In genomic region chr9:136410500-136411287, GRCh38 we compare ENCODE assay signal across 1 cellular context.
A peak's percentile ranks its signal among the peaks of the same experiment; 100 is the strongest.
TF ChIP-seq lines count a peak whose summit lies in the region.

ENTR1 (minus strand) TSS chr9:136410614; CDS start chr9:136410397, 217 bp downstream.
PMPCA (plus strand) TSS chr9:136410658; CDS start chr9:136410669, 11 bp downstream.

TF ChIP-seq in HEK293, 187 proteins besides CTCF, POLR2A, EP300 and RAD21 (continued from another document):
- TF ChIP-seq INSM2 (tag by site-specific recombination; IDR thresholded peaks at IDR 0.05) (peak; percentile 53; the same call in 1 of the 2 replicates), ZNF391 (tag by site-specific recombination; IDR thresholded peaks at IDR 0.05; ENCODE audit: borderline replicate concordance, low read depth) (0 out of 2 replicates have a peak, but pooled peaks have one; percentile 27), ZNF211 (tag by site-specific recombination; IDR thresholded peaks at IDR 0.05; ENCODE audit: low read depth) (no peak), ZNF76 (tag by site-specific recombination; IDR thresholded peaks at IDR 0.05; ENCODE audit: borderline replicate concordance, low read depth) (peak; percentile 82; the same call in 1 of the 2 replicates), KLF7 (tag by site-specific recombination; IDR thresholded peaks at IDR 0.05; ENCODE audit: borderline replicate concordance) (peak; percentile 80; the same call in 1 of the 2 replicates), ZNF2 (tag by site-specific recombination; IDR thresholded peaks at IDR 0.05) (0 out of 2 replicates have a peak, but pooled peaks have one; percentile 31), ZNF610 (tag by site-specific recombination; IDR thresholded peaks at IDR 0.05; ENCODE audit: borderline replicate concordance) (peak; percentile 60; the same call in 1 of the 2 replicates), REST (tag by site-specific recombination; IDR thresholded peaks at IDR 0.05) (0 out of 2 replicates have a peak, but pooled peaks have one; percentile 26), ZNF660 (tag by site-specific recombination; IDR thresholded peaks at IDR 0.05) (0 out of 2 replicates have a peak, but pooled peaks have one; percentile 14), ZNF639 (tag by site-specific recombination; IDR thresholded peaks at IDR 0.05) (peak; percentile 61), KLF9 (tag by site-specific recombination; IDR thresholded peaks at IDR 0.05; ENCODE audit: low read depth) (peak; percentile 72; the same call in 1 of the 2 replicates), ZBTB21 (tag by site-specific recombination; IDR thresholded peaks at IDR 0.05) (0 out of 2 replicates have a peak, but pooled peaks have one; percentile 32), ZNF175 (tag by site-specific recombination; IDR thresholded peaks at IDR 0.05) (no peak), KLF1 (tag by site-specific recombination; IDR thresholded peaks at IDR 0.05) (peak; percentile 76), ZSCAN23 (tag by site-specific recombination; IDR thresholded peaks at IDR 0.05) (no peak)
